Comparison of ENCODE assay signal across 8 cellular contexts in the genomic region with DNA sequence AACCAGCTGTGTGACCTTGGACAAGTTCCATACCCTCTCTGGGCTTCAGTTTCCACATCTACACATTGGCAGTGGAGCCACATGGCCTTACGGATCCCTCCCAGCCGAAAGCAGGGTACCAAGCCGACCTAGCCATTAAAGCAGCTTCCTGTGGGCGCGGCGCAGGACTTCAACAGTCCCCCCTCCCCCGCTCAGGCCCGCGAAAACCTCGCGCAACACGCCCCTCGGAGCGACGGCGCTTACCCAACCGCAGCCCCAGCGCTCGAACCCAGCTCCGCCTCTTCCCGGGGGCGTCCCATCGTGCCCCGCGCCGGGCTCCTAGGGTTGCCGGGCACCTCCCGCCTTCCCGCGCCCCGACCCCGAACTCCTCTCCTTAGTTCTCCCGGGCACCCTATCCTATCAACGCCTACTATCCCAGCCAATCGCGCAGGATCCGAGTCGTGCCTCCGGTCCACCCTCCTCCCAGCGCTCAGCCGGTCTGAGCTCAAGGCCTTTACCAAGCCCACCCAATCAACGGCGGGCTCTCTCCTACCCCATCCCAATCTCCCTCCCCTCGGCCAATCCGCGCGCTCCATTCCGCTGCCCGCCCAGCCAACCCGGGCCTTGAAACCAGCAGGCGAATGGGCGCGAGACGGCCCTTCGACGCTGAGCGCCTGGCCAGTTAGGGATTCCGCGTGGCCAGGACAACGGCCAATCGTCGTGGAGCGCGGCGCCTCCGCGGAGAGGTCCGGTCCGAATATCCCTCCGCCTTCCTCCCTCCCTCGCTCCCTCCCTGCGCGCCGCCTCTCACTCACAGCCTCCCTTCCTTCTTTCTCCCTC. TPM values are rescaled to one million over a fixed set of nuclear protein-coding genes. Genes with fewer than 3 reads are reported as not detected.
DNase-seq lines count a peak whose midpoint lies in the region; ATAC-seq and TF ChIP-seq lines count a peak whose summit lies in the region.

KPNB1 (plus strand) TSS at position 767 of the 819 bp plus-strand sequence. CDS start 326 bp downstream, outside the sequence.

- peak within 1 kb of the TSS; percentile 84 to 93 for H3K4me3 ChIP-seq in left lung

- intact Hi-C loops in dendritic cell treated with granulocyte-macrophage colony-stimulating factor and Interleukin-4, amounts not matched to agents 40 ng/mL and 50 ng/mL, for 4 days (cut with micrococcal nuclease), result no loop called here
- intact Hi-C loops in left lung (cut with DNase I), result no loop called here

- peaks cover 57% of the 10 kb centered on the region for H3K4me1 Mint-ChIP-seq in dendritic cell treated with granulocyte-macrophage colony-stimulating factor and Interleukin-4, amounts not matched to agents 40 ng/mL and 50 ng/mL, for 4 days (ENCODE audit: low read depth)

- H3K4me3 Mint-ChIP-seq in dendritic cell treated with granulocyte-macrophage colony-stimulating factor and Interleukin-4, amounts not matched to agents 40 ng/mL and 50 ng/mL, for 4 days, result peak within 1 kb of the TSS; percentile 92

- H3K27me3 ChIP-seq in left lung, result no peaks in the 10 kb centered on the region

- H3K9me3 ChIP-seq in left lung, result no peaks in the 10 kb centered on the region

- H3K36me3 Mint-ChIP-seq in dendritic cell treated with granulocyte-macrophage colony-stimulating factor and Interleukin-4, amounts not matched to agents 40 ng/mL and 50 ng/mL, for 4 days (ENCODE audit: low read depth), result peaks cover 53% of the 10 kb centered on the region

- peaks cover 16 to 80% of the 10 kb centered on the region in 2 donors for H3K4me1 ChIP-seq in left lung

- H3K27ac ChIP-seq in left lung, result peak within 1 kb of the TSS; percentile 87 to 93

- DNase-seq in C1 segment of cervical spinal cord (lab: John Stamatoyannopoulos, UW) (peak; percentile 93 to 100 (median 99)), NCI-H774 (lab: John Stamatoyannopoulos, UW) (peak; percentile 100), left lung (peak; percentile 98 to 100)
- peak; percentile 94 to 95 for DNase-seq in activated CD4-positive, alpha-beta T cell treated with anti-CD3 and anti-CD28 coated beads, Interleukin-2, amount 50 U/mL, for 4 hours
- DNase-seq in stimulated activated CD4-positive, alpha-beta T cell treated with anti-CD3 and anti-CD28 coated beads, Interleukin-2, amount 100 ng/mL, for 48 hours, result peak; percentile 94 to 95

- H3K36me3 ChIP-seq in left lung, result peaks cover 0 to 32% of the 10 kb centered on the region in 2 donors

- H3K9me3 Mint-ChIP-seq in dendritic cell treated with granulocyte-macrophage colony-stimulating factor and Interleukin-4, amounts not matched to agents 40 ng/mL and 50 ng/mL, for 4 days, result no peaks in the 10 kb centered on the region

- peak within 1 kb of the TSS; percentile 94 for H3K27ac Mint-ChIP-seq in dendritic cell treated with granulocyte-macrophage colony-stimulating factor and Interleukin-4, amounts not matched to agents 40 ng/mL and 50 ng/mL, for 4 days

- peak; percentile 87 for ATAC-seq in GM19395 (IDR thresholded peaks at IDR 0.05; ENCODE audit: unreplicated experiment)
- ATAC-seq in HG03565 (IDR thresholded peaks at IDR 0.05; ENCODE audit: unreplicated experiment), result peak; percentile 66
- ATAC-seq in left lung, result peak; percentile 89

- no peaks in the 10 kb centered on the region for H3K27me3 Mint-ChIP-seq in dendritic cell treated with granulocyte-macrophage colony-stimulating factor and Interleukin-4, amounts not matched to agents 40 ng/mL and 50 ng/mL, for 4 days

- no peak for TF ChIP-seq CTCF in left lung (IDR thresholded peaks at IDR 0.05)

RNA-seq across cellular contexts. Expression of gene KPNB1, which starts in this region (rescaled TPM):
- 100 to 1,000 TPM; 195 to 305 TPM for total RNA-seq in left lung

Comparison
In these comparisons a context has a peak if more than half of its experiments do, and no peak if none do; other contexts are left out.
1. Peak in every context shown above with its lines: DNase-seq, ATAC-seq, H3K4me3 ChIP-seq and H3K27ac ChIP-seq.